In the genomic region with DNA sequence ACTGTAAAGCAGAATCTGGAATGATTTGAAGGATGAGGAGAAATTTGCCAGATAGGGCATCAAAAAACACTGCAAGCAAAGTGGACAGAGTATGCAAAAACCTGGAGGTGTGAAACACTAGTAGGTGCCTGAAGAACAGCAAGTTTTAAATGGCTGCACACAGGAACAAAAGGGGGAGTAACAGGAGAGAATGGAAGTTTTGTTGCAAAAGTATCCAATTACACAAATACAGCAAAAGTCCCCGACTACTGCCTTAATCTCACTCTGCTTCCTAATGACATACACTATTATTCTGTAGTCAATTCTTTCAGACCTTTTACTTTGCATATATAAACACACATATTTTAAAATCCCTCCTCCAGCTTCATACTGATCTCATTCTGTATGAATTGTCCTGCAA, we compare ENCODE assay signal across 10 cellular contexts. TPM values are rescaled to one million over a fixed set of nuclear protein-coding genes. Genes with fewer than 3 reads are reported as not detected.
DNase-seq lines count a peak whose midpoint lies in the region; ATAC-seq and TF ChIP-seq lines count a peak whose summit lies in the region.
"Had no signal": no experiment of that assay in that cellular context is flagged by ENCODE, and none has a peak within 500 bp of the region (broad histone marks: within the 10 kb centered on the region; RNA-seq: fewer than 3 reads in every experiment).

No MANE protein-coding gene starts in this region.

- peaks cover 30% of the 10 kb centered on the region for H3K79me2 ChIP-seq in fibroblast of lung (ENCODE audit: control insufficient read depth, insufficient read depth, low read length)

- no peak overlapping the region for H3K9ac ChIP-seq in fibroblast of lung (ENCODE audit: insufficient read depth, low read length)

- H3K4me1 ChIP-seq in fibroblast of lung (ENCODE audit: control insufficient read depth, extremely low read depth, insufficient read depth, low read length): peaks cover 8% of the 10 kb centered on the region
- H3K4me1 ChIP-seq: prostate gland had no signal

- peak overlapping the region in 2 of 4 experiments; percentile 0 to 82 for H3K4me3 ChIP-seq in fibroblast of lung (replicated peaks in 1 of 4; ENCODE audit: control extremely low read depth in 1 of 4, insufficient read depth in 1 of 4, low read depth in 3 of 4, low read length in 4 of 4)

- no peak for TF ChIP-seq CTCF in fibroblast of lung (conservative IDR thresholded peaks at IDR 0.05 in 1 of 2, IDR thresholded peaks at IDR 0.05 in 1 of 2; ENCODE audit: low read depth in 1 of 2, low read length in 2 of 2)

- peak overlapping the region; percentile 82 for H3K4me3 Mint-ChIP-seq in activated naive CD4-positive, alpha-beta T cell treated with anti-CD3 and anti-CD28 coated beads, Interleukin-2, amount 10 ng/mL, durations not matched to agents 7 days and 5 days
- peak overlapping the region; percentile 100 for H3K4me3 Mint-ChIP-seq in T-helper 17 cell
- peak overlapping the region; percentile 83 for H3K4me3 Mint-ChIP-seq in stimulated activated memory B cell treated with anti-CD40 and anti-IgM and Interleukin-4, amounts not matched to agents 10 μg/mL and 1 μg/mL and 100 μg/mL, for 72 hours

- H2AFZ ChIP-seq in fibroblast of lung (ENCODE audit: low read length): no peak overlapping the region

- no peaks in the 10 kb centered on the region for H3K27me3 Mint-ChIP-seq in activated naive CD4-positive, alpha-beta T cell treated with anti-CD3 and anti-CD28 coated beads, Interleukin-2, amount 10 ng/mL, durations not matched to agents 7 days and 5 days
- no peaks in the 10 kb centered on the region for H3K27me3 Mint-ChIP-seq in T-helper 17 cell
- H3K27me3 Mint-ChIP-seq in stimulated activated memory B cell treated with anti-CD40 and anti-IgM and Interleukin-4, amounts not matched to agents 10 μg/mL and 1 μg/mL and 100 μg/mL, for 72 hours: no peaks in the 10 kb centered on the region

- no peak for DNase-seq in activated naive CD4-positive, alpha-beta T cell treated with anti-CD3 and anti-CD28 coated beads, Interleukin-2, amount 10 ng/mL, durations not matched to agents 7 days and 5 days
- DNase-seq in activated naive CD4-positive, alpha-beta T cell treated with anti-CD3 and anti-CD28 coated beads, Interleukin-2, amount 50 U/mL, for 16 hours: no peak
- DNase-seq in T-helper 17 cell (no peak), fibroblast of lung (ENCODE audit: low read depth in 2 of 2) (peak in 1 of 2 donors; percentile 24), amygdala (lab: John Stamatoyannopoulos, UW) (no peak), ACHN (no peak), COLO829 (ENCODE audit: low spot score) (no peak)

- CTCF ChIA-PET in activated naive CD4-positive, alpha-beta T cell treated with anti-CD3 and anti-CD28 coated beads, Interleukin-2, amount 10 ng/mL, durations not matched to agents 7 days and 5 days (lab: Charles Lee): interaction anchor here (0.8 kb wide), 1 partner anchor 40 kb away, joined by 6 read pairs; no protein-coding TSS in a partner anchor

- in situ Hi-C loops in ACHN (cut with HindIII; ENCODE audit: low pct_ligation_motif_present, low pct_unique_long_range_greater_than_20kb, low sequenced_read_pairs): no loop called here

- H3K9me3 Mint-ChIP-seq in activated naive CD4-positive, alpha-beta T cell treated with anti-CD3 and anti-CD28 coated beads, Interleukin-2, amount 10 ng/mL, durations not matched to agents 7 days and 5 days: no peaks in the 10 kb centered on the region
- H3K9me3 Mint-ChIP-seq in stimulated activated memory B cell treated with anti-CD40 and anti-IgM and Interleukin-4, amounts not matched to agents 10 μg/mL and 1 μg/mL and 100 μg/mL, for 72 hours: no peaks in the 10 kb centered on the region

- H3K27ac Mint-ChIP-seq in activated naive CD4-positive, alpha-beta T cell treated with anti-CD3 and anti-CD28 coated beads, Interleukin-2, amount 10 ng/mL, durations not matched to agents 7 days and 5 days: peak overlapping the region; percentile 92
- H3K27ac Mint-ChIP-seq in T-helper 17 cell: peak overlapping the region; percentile 98
- peak overlapping the region; percentile 85 for H3K27ac Mint-ChIP-seq in stimulated activated memory B cell treated with anti-CD40 and anti-IgM and Interleukin-4, amounts not matched to agents 10 μg/mL and 1 μg/mL and 100 μg/mL, for 72 hours

- no peaks in the 10 kb centered on the region for H4K20me1 ChIP-seq in fibroblast of lung (ENCODE audit: control insufficient read depth, extremely low read depth, insufficient read depth, low read length)

- ATAC-seq in T-helper 17 cell: no peak
- no peak for ATAC-seq in stimulated activated memory B cell treated with anti-CD40 and anti-IgM and Interleukin-4, amounts not matched to agents 10 μg/mL and 1 μg/mL and 100 μg/mL, for 72 hours

- H3K9me3 ChIP-seq in T-helper 17 cell (ENCODE audit: control insufficient read depth, low read length, poor library complexity, severe bottlenecking) (no peaks in the 10 kb centered on the region), fibroblast of lung (ENCODE audit: control insufficient read depth, insufficient read depth, low read depth, low read length) (no peaks in the 10 kb centered on the region)
- H3K9me3 ChIP-seq: prostate gland, SJSA1 had no signal

- peaks cover 5% of the 10 kb centered on the region for H3K36me3 ChIP-seq in fibroblast of lung (ENCODE audit: control insufficient read depth, insufficient read depth, low read length)
- H3K36me3 ChIP-seq: prostate gland had no signal

- peaks cover 45% of the 10 kb centered on the region for H3K4me1 Mint-ChIP-seq in activated naive CD4-positive, alpha-beta T cell treated with anti-CD3 and anti-CD28 coated beads, Interleukin-2, amount 10 ng/mL, durations not matched to agents 7 days and 5 days
- H3K4me1 Mint-ChIP-seq in T-helper 17 cell: peaks cover 19% of the 10 kb centered on the region
- H3K4me1 Mint-ChIP-seq in stimulated activated memory B cell treated with anti-CD40 and anti-IgM and Interleukin-4, amounts not matched to agents 10 μg/mL and 1 μg/mL and 100 μg/mL, for 72 hours: peaks cover 36% of the 10 kb centered on the region

- no peaks in the 10 kb centered on the region for H3K27me3 ChIP-seq in fibroblast of lung (ENCODE audit: control insufficient read depth, insufficient read depth, low read length)
- H3K27me3 ChIP-seq: SJSA1 had no signal

- H3K4me2 ChIP-seq in fibroblast of lung (ENCODE audit: extremely low read depth, insufficient read depth, low read length): peak overlapping the region; percentile 88

- peaks cover 22% of the 10 kb centered on the region for H3K36me3 Mint-ChIP-seq in activated naive CD4-positive, alpha-beta T cell treated with anti-CD3 and anti-CD28 coated beads, Interleukin-2, amount 10 ng/mL, durations not matched to agents 7 days and 5 days
- peaks cover 7% of the 10 kb centered on the region for H3K36me3 Mint-ChIP-seq in T-helper 17 cell (ENCODE audit: low read depth)
- peaks cover 19% of the 10 kb centered on the region for H3K36me3 Mint-ChIP-seq in stimulated activated memory B cell treated with anti-CD40 and anti-IgM and Interleukin-4, amounts not matched to agents 10 μg/mL and 1 μg/mL and 100 μg/mL, for 72 hours

- H3K27ac ChIP-seq in fibroblast of lung (ENCODE audit: insufficient read depth, low read length): no peak overlapping the region
- H3K27ac ChIP-seq: SJSA1 had no signal

RNA-seq across cellular contexts. Expression of a gene that starts 1.5 kb away (rescaled TPM):
- total RNA-seq in T-helper 17 cell: 10 to 100 TPM; 13.7 to 18.5 TPM
- total RNA-seq in fibroblast of lung: 15.4 and 20.3 TPM in 2 replicates
- polyA plus RNA-seq in fibroblast of lung: 16.6 and 17.8 TPM in 2 replicates
- polyA plus RNA-seq in fibroblast of lung (2012): 9.2 and 10.9 TPM in 2 replicates
- polyA minus RNA-seq in fibroblast of lung (ENCODE audit: low replicate concordance): 13.0 and 42.6 TPM in 2 replicates
